In the genomic region with DNA sequence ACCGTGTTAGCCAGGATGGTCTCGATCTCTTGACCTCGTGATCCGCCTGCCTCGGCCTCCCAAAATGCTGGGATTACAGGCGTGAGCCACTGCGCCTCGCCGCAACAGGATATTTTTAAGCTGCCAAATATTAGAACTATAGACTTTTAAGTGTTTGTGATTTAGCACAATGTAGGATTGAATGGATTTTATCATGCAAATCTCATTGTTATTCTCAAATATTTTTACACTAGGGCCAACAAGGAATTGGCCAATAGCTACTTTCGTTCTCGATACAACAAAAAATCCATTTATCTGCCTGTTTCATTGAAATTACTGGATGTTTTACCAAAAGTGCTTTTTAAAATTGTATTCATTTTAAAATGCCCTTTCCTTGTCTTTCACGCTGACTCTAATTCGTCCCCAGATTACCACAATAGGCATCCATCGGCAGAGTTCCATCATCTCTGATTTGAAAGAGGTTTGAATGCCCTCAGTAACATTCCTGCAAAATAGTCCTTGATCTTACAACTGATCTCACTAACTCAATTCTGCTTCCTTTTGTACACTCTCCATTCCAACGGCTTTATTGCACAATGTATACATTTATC, we compare ENCODE assay signal across 39 cellular contexts.
"Had no signal": no experiment of that assay in that cellular context is flagged by ENCODE, and none has a peak within 500 bp of the region (broad histone marks: within the 10 kb centered on the region; RNA-seq: fewer than 3 reads in every experiment).

No MANE protein-coding gene starts in this region.

- H3K4me1 ChIP-seq: adrenal gland, ascending aorta, breast epithelium had no signal

- H3K36me3 ChIP-seq: adrenal gland, ascending aorta, brain microvascular endothelial cell, breast epithelium, cardiac muscle cell had no signal

- H3K36me3 Mint-ChIP-seq: activated naive CD4-positive, alpha-beta T cell treated with anti-CD3 and anti-CD28 coated beads, Interleukin-2, amount 10 ng/mL, durations not matched to agents 7 days and 5 days; activated naive CD4-positive, alpha-beta T cell treated with anti-CD3 and anti-CD28 coated beads, Interleukin-2, amount 50 U/mL, for 24 hours; activated naive CD4-positive, alpha-beta T cell treated with anti-CD3 and anti-CD28 coated beads, Interleukin-2, amount 50 U/mL, for 72 hours; activated naive CD8-positive, alpha-beta T cell; activated naive CD8-positive, alpha-beta T cell treated with anti-CD3 and anti-CD28 coated beads for 36 hours; activated naive CD8-positive, alpha-beta T cell treated with anti-CD3 and anti-CD28 coated beads, Interleukin-2, amount 10 ng/mL, durations not matched to agents 7 days and 5 days; brain had no signal

- H3K4me3 ChIP-seq: adrenal gland, ascending aorta, body of pancreas, breast epithelium, cardiac muscle cell had no signal

- H3K27ac ChIP-seq: adrenal gland, ascending aorta, body of pancreas, brain microvascular endothelial cell, breast epithelium, cardiac muscle cell had no signal

- H3K27ac Mint-ChIP-seq: activated naive CD4-positive, alpha-beta T cell treated with anti-CD3 and anti-CD28 coated beads for 36 hours; activated naive CD4-positive, alpha-beta T cell treated with anti-CD3 and anti-CD28 coated beads, Interleukin-2, amount 10 ng/mL, durations not matched to agents 7 days and 5 days; activated naive CD4-positive, alpha-beta T cell treated with anti-CD3 and anti-CD28 coated beads, Interleukin-2, amount 50 U/mL, for 24 hours; activated naive CD4-positive, alpha-beta T cell treated with anti-CD3 and anti-CD28 coated beads, Interleukin-2, amount 50 U/mL, for 72 hours; activated naive CD8-positive, alpha-beta T cell; activated naive CD8-positive, alpha-beta T cell treated with anti-CD3 and anti-CD28 coated beads for 36 hours; activated naive CD8-positive, alpha-beta T cell treated with anti-CD3 and anti-CD28 coated beads, Interleukin-2, amount 10 ng/mL, durations not matched to agents 7 days and 5 days; activated naive CD8-positive, alpha-beta T cell treated with anti-CD3 and anti-CD28 coated beads, Interleukin-2, amount 50 U/mL, for 24 hours; activated T-cell treated with anti-CD3 and anti-CD28 coated beads, Interleukin-2, amount 50 U/mL, for 24 hours; activated T-cell treated with anti-CD3 and anti-CD28 coated beads, Interleukin-2, amount 50 U/mL, for 72 hours; activated T-helper 1 cell treated with anti-CD3 and anti-CD28 coated beads, Interleukin-12 subunit alpha, Interleukin-12 subunit beta, Interleukin-2, Interleukin-4 antibody, amounts not matched to agents 30 ng/mL and 10 ng/mL and 1 ng/mL, durations not matched to agents 14 hours and 24 hours and 36 hours; activated T-helper 17 cell treated with anti-CD3 and anti-CD28 coated beads, Interleukin-2, amount 50 U/mL, for 72 hours; activated T-helper 2 cell treated with anti-CD3 and anti-CD28 coated beads, Interferon-gamma antibody, Interleukin-2, Interleukin-4, amounts not matched to agents 10 μg/mL and 5 μg/mL and 100 μg/mL, durations not matched to agents 14 hours and 24 hours and 36 hours; brain had no signal

- H3K27me3 ChIP-seq: adrenal gland, ascending aorta, body of pancreas, brain microvascular endothelial cell, breast epithelium, cardiac muscle cell had no signal

- H3K4me3 Mint-ChIP-seq: activated naive CD4-positive, alpha-beta T cell treated with anti-CD3 and anti-CD28 coated beads for 36 hours; activated naive CD4-positive, alpha-beta T cell treated with anti-CD3 and anti-CD28 coated beads, Interleukin-2, amount 10 ng/mL, durations not matched to agents 7 days and 5 days; activated naive CD4-positive, alpha-beta T cell treated with anti-CD3 and anti-CD28 coated beads, Interleukin-2, amount 50 U/mL, for 24 hours; activated naive CD8-positive, alpha-beta T cell; activated naive CD8-positive, alpha-beta T cell treated with anti-CD3 and anti-CD28 coated beads for 36 hours; activated naive CD8-positive, alpha-beta T cell treated with anti-CD3 and anti-CD28 coated beads, Interleukin-2, amount 10 ng/mL, durations not matched to agents 7 days and 5 days; activated naive CD8-positive, alpha-beta T cell treated with anti-CD3 and anti-CD28 coated beads, Interleukin-2, amount 50 U/mL, for 24 hours; activated T-cell treated with anti-CD3 and anti-CD28 coated beads, Interleukin-2, amount 50 U/mL, for 24 hours; activated T-cell treated with anti-CD3 and anti-CD28 coated beads, Interleukin-2, amount 50 U/mL, for 4 hours; activated T-cell treated with anti-CD3 and anti-CD28 coated beads, Interleukin-2, amount 50 U/mL, for 72 hours; activated T-helper 1 cell treated with anti-CD3 and anti-CD28 coated beads, Interleukin-12 subunit alpha, Interleukin-12 subunit beta, Interleukin-2, Interleukin-4 antibody, amounts not matched to agents 30 ng/mL and 10 ng/mL and 1 ng/mL, durations not matched to agents 14 hours and 24 hours and 36 hours; activated T-helper 17 cell treated with anti-CD3 and anti-CD28 coated beads, Interleukin-2, amount 50 U/mL, for 72 hours; brain; central memory CD8-positive, alpha-beta T cell had no signal

- H3K4me1 Mint-ChIP-seq: activated naive CD4-positive, alpha-beta T cell treated with anti-CD3 and anti-CD28 coated beads, Interleukin-2, amount 10 ng/mL, durations not matched to agents 7 days and 5 days; activated naive CD4-positive, alpha-beta T cell treated with anti-CD3 and anti-CD28 coated beads, Interleukin-2, amount 50 U/mL, for 24 hours; activated naive CD8-positive, alpha-beta T cell treated with anti-CD3 and anti-CD28 coated beads for 36 hours; activated naive CD8-positive, alpha-beta T cell treated with anti-CD3 and anti-CD28 coated beads, Interleukin-2, amount 10 ng/mL, durations not matched to agents 7 days and 5 days; activated naive CD8-positive, alpha-beta T cell treated with anti-CD3 and anti-CD28 coated beads, Interleukin-2, amount 50 U/mL, for 24 hours; activated T-helper 17 cell treated with anti-CD3 and anti-CD28 coated beads, Interleukin-2, amount 50 U/mL, for 72 hours; brain; central memory CD8-positive, alpha-beta T cell had no signal

- ATAC-seq: activated naive CD4-positive, alpha-beta T cell treated with anti-CD3 and anti-CD28 coated beads, Interleukin-2, amount 50 U/mL, for 72 hours; activated naive CD8-positive, alpha-beta T cell treated with anti-CD3 and anti-CD28 coated beads, Interleukin-2, amount 50 U/mL, for 24 hours; activated T-cell treated with anti-CD3 and anti-CD28 coated beads, Interleukin-2, amount 50 U/mL, for 4 hours; activated T-cell treated with anti-CD3 and anti-CD28 coated beads, Interleukin-2, amount 50 U/mL, for 72 hours; activated T-helper 17 cell treated with anti-CD3 and anti-CD28 coated beads, Interleukin-2, amount 50 U/mL, for 72 hours; body of pancreas had no signal

- FAIRE-seq: astrocyte, bronchial epithelial cell had no signal

- DNase-seq: activated effector memory CD4-positive, alpha-beta T cell treated with anti-CD3 and anti-CD28 coated beads, Interleukin-2, amount 50 U/mL, for 16 hours; activated effector memory CD4-positive, alpha-beta T cell treated with Interleukin-2 at 50 U/mL for 16 hours; activated gamma-delta T cell; activated gamma-delta T cell treated with Interleukin-2 at 50 U/mL for 16 hours; activated naive CD4-positive, alpha-beta T cell; activated naive CD4-positive, alpha-beta T cell treated with anti-CD3 and anti-CD28 coated beads for 36 hours; activated naive CD4-positive, alpha-beta T cell treated with anti-CD3 and anti-CD28 coated beads, Interleukin-2, amount 10 ng/mL, durations not matched to agents 7 days and 5 days; activated naive CD4-positive, alpha-beta T cell treated with anti-CD3 and anti-CD28 coated beads, Interleukin-2, amount 50 U/mL, for 16 hours; activated naive CD4-positive, alpha-beta T cell treated with Interleukin-2 at 50 U/mL for 16 hours; activated naive CD8-positive, alpha-beta T cell treated with anti-CD3 and anti-CD28 coated beads for 36 hours; activated naive CD8-positive, alpha-beta T cell treated with anti-CD3 and anti-CD28 coated beads, Interleukin-2, amount 10 ng/mL, durations not matched to agents 7 days and 5 days; activated naive CD8-positive, alpha-beta T cell treated with anti-CD3 and anti-CD28 coated beads, Interleukin-2, amount 50 U/mL, for 24 hours; activated T-cell treated with anti-CD3 and anti-CD28 coated beads, Interleukin-2, amount 50 U/mL, for 24 hours; activated T-cell treated with anti-CD3 and anti-CD28 coated beads, Interleukin-2, amount 50 U/mL, for 4 hours; activated T-cell treated with anti-CD3 and anti-CD28 coated beads, Interleukin-2, amount 50 U/mL, for 48 hours; activated T-cell treated with anti-CD3 and anti-CD28 coated beads, Interleukin-2, amount 50 U/mL, for 72 hours; adrenal gland; amniotic stem cell; amygdala; anterior cingulate cortex; aorta; body of pancreas; brain microvascular endothelial cell; caudate nucleus; central memory CD4-positive, alpha-beta T cell; cerebellar nuclear complex had no signal

- H3K9me3 ChIP-seq: adrenal gland, ascending aorta, body of pancreas had no signal

- H3K27me3 Mint-ChIP-seq: activated naive CD4-positive, alpha-beta T cell treated with anti-CD3 and anti-CD28 coated beads, Interleukin-2, amount 10 ng/mL, durations not matched to agents 7 days and 5 days; activated naive CD4-positive, alpha-beta T cell treated with anti-CD3 and anti-CD28 coated beads, Interleukin-2, amount 50 U/mL, for 24 hours; activated naive CD8-positive, alpha-beta T cell; activated naive CD8-positive, alpha-beta T cell treated with anti-CD3 and anti-CD28 coated beads for 36 hours; activated naive CD8-positive, alpha-beta T cell treated with anti-CD3 and anti-CD28 coated beads, Interleukin-2, amount 10 ng/mL, durations not matched to agents 7 days and 5 days; activated naive CD8-positive, alpha-beta T cell treated with anti-CD3 and anti-CD28 coated beads, Interleukin-2, amount 50 U/mL, for 24 hours; activated T-cell treated with anti-CD3 and anti-CD28 coated beads, Interleukin-2, amount 50 U/mL, for 24 hours; activated T-helper 17 cell treated with anti-CD3 and anti-CD28 coated beads, Interleukin-2, amount 50 U/mL, for 72 hours; central memory CD8-positive, alpha-beta T cell had no signal

- H3K9me3 Mint-ChIP-seq: activated naive CD8-positive, alpha-beta T cell treated with anti-CD3 and anti-CD28 coated beads for 36 hours; activated naive CD8-positive, alpha-beta T cell treated with anti-CD3 and anti-CD28 coated beads, Interleukin-2, amount 50 U/mL, for 24 hours had no signal
